ENCODE assay signal across 16 cellular contexts in the genomic region with DNA sequence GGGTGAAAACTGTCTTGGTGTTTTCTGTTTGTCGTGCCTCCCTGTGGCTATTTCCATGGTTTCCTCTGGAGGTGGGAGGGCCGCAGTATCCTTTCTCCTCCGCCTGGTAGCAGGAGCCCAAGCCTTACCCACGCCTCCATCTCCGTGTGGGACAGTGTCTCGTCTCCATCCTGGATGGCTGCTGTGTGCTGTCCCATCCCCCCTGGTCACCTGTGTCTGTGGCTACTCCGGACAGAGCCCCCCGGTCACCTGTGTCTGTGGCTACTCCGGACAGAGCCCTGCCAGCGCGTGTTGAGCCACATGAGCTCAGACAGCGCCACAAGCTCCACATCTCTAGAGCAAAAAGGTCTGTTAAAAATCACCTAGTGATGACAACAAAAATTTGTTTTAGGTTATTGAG.
DNase-seq lines count a peak whose midpoint lies in the region; ATAC-seq and TF ChIP-seq lines count a peak whose summit lies in the region.
"Had no signal": no experiment of that assay in that cellular context is flagged by ENCODE, and none has a peak within 500 bp of the region (broad histone marks: within the 10 kb centered on the region; RNA-seq: fewer than 3 reads in every experiment).

No MANE protein-coding gene starts in this region.

- peaks cover 42% of the 10 kb centered on the region for H3K4me1 ChIP-seq in CD4-positive, CD25-positive, alpha-beta regulatory T cell (ENCODE audit: control insufficient read depth, insufficient read depth, low read length, poor library complexity, severe bottlenecking)
- peaks cover 58% of the 10 kb centered on the region for H3K4me1 ChIP-seq in PC-3 (ENCODE audit: insufficient read depth, low read length)
- H3K4me1 ChIP-seq in osteoblast (ENCODE audit: insufficient read depth, low read length) = peaks cover 52% of the 10 kb centered on the region
- H3K4me1 ChIP-seq in colonic mucosa = no peaks in the 10 kb centered on the region
- H3K4me1 ChIP-seq: pancreas had no signal

- H2AFZ ChIP-seq in PC-3 (ENCODE audit: low read length) = no peak overlapping the region
- H2AFZ ChIP-seq in osteoblast (ENCODE audit: low read length) = no peak overlapping the region

- H3K79me2 ChIP-seq in PC-3 (ENCODE audit: low read length) = peaks cover 32% of the 10 kb centered on the region
- H3K79me2 ChIP-seq in osteoblast (ENCODE audit: insufficient read depth, low read length) = peaks cover 6% of the 10 kb centered on the region

- intact Hi-C loops in PC-3 (cut with micrococcal nuclease) = loop anchor here (2.0 kb wide), 1 partner anchor 39 kb away; no protein-coding TSS in a partner anchor
- intact Hi-C loops in colonic mucosa (cut with DNase I) = no loop called here

- no peak for TF ChIP-seq CTCF in PC-3 (conservative IDR thresholded peaks at IDR 0.05; ENCODE audit: low read depth, low read length)
- TF ChIP-seq CTCF in osteoblast (IDR thresholded peaks at IDR 0.05; ENCODE audit: extremely low read depth, low read depth, low read length) = no peak
- no peak for TF ChIP-seq CTCF in colonic mucosa (IDR thresholded peaks at IDR 0.05)

- no peaks in the 10 kb centered on the region for H3K27me3 ChIP-seq in CD4-positive, CD25-positive, alpha-beta regulatory T cell (ENCODE audit: control insufficient read depth, insufficient read depth, low read length)
- no peaks in the 10 kb centered on the region for H3K27me3 ChIP-seq in PC-3 (ENCODE audit: low read length)
- no peaks in the 10 kb centered on the region for H3K27me3 ChIP-seq in osteoblast (ENCODE audit: insufficient read depth, low read length)
- H3K27me3 ChIP-seq in colonic mucosa = no peaks in the 10 kb centered on the region
- H3K27me3 ChIP-seq: adrenal gland, pancreas had no signal

- no peaks in the 10 kb centered on the region for H4K20me1 ChIP-seq in PC-3 (ENCODE audit: low read length)
- no peaks in the 10 kb centered on the region for H4K20me1 ChIP-seq in osteoblast (ENCODE audit: insufficient read depth, low read length)

- no peak for DNase-seq in CD4-positive, CD25-positive, alpha-beta regulatory T cell
- DNase-seq in PC-3 (no peak), osteoblast (ENCODE audit: insufficient read length, low spot score, missing footprints) (no peak), colonic mucosa (no peak), NCI-H69 (lab: John Stamatoyannopoulos, UW) (no peak), CD1c-positive myeloid dendritic cell (ENCODE audit: extremely low spot score) (no peak)
- DNase-seq: adrenal gland; effector CD8-positive, alpha-beta T cell; KBM-7; NCI-H526 treated with DMSO at 0.1 percent for 48 hours; stimulated activated naive CD4-positive, alpha-beta T cell had no signal

- no peaks in the 10 kb centered on the region for H3K9me3 ChIP-seq in CD4-positive, CD25-positive, alpha-beta regulatory T cell (ENCODE audit: control insufficient read depth in 2 of 2, low read length in 2 of 2)
- H3K9me3 ChIP-seq in PC-3 (ENCODE audit: low read length) (no peaks in the 10 kb centered on the region), osteoblast (ENCODE audit: low read depth, low read length) (no peaks in the 10 kb centered on the region), colonic mucosa (no peaks in the 10 kb centered on the region)
- H3K9me3 ChIP-seq: adrenal gland, pancreas had no signal

- peak overlapping the region in 2 of 3 donors; percentile 62 to 65 for H3K27ac Mint-ChIP-seq in CD4-positive, CD25-positive, alpha-beta regulatory T cell

- H3K36me3 ChIP-seq in CD4-positive, CD25-positive, alpha-beta regulatory T cell (ENCODE audit: control insufficient read depth, insufficient read depth, low read length) = peaks cover 4% of the 10 kb centered on the region
- H3K36me3 ChIP-seq in PC-3 (ENCODE audit: low read depth, low read length) = 0 out of 2 replicates have a peak, but pooled peaks cover 7% of the 10 kb centered on the region
- H3K36me3 ChIP-seq in osteoblast (ENCODE audit: insufficient read depth, low read length) = no peaks in the 10 kb centered on the region
- no peaks in the 10 kb centered on the region for H3K36me3 ChIP-seq in colonic mucosa
- H3K36me3 ChIP-seq: adrenal gland, pancreas had no signal

- H3K9me3 Mint-ChIP-seq in CD4-positive, CD25-positive, alpha-beta regulatory T cell = peaks cover 0 to under 1% (median 0%) of the 10 kb centered on the region in 7 donors

- H3F3A ChIP-seq in PC-3 (ENCODE audit: low read length, unreplicated experiment) = no peaks in the 10 kb centered on the region

- peaks cover 26 to 52% (median 40%) of the 10 kb centered on the region in 4 donors for H3K4me1 Mint-ChIP-seq in CD4-positive, CD25-positive, alpha-beta regulatory T cell

- no peaks in the 10 kb centered on the region for H3K9me2 ChIP-seq in PC-3 (replicated peaks; ENCODE audit: low read length)

- peaks cover 16% of the 10 kb centered on the region for H3K36me3 Mint-ChIP-seq in CD4-positive, CD25-positive, alpha-beta regulatory T cell

- peak overlapping the region; percentile 84 for H3K9ac ChIP-seq in PC-3 (ENCODE audit: low read length)
- no peak overlapping the region for H3K9ac ChIP-seq in colonic mucosa (ENCODE audit: low read depth in 2 of 2, low read length in 2 of 2)

- peak overlapping the region in 2 of 4 donors; percentile 44 to 65 for H3K4me3 Mint-ChIP-seq in CD4-positive, CD25-positive, alpha-beta regulatory T cell

- no peak overlapping the region for H3K4me3 ChIP-seq in CD4-positive, CD25-positive, alpha-beta regulatory T cell (ENCODE audit: low read depth, low read length)
- H3K4me3 ChIP-seq in PC-3 (ENCODE audit: low read length) (no peak overlapping the region), osteoblast (ENCODE audit: insufficient read depth, low read length) (no peak overlapping the region), colonic mucosa (no peak overlapping the region)
- H3K4me3 ChIP-seq: adrenal gland, pancreas had no signal

- no peaks in the 10 kb centered on the region for H3K27me3 Mint-ChIP-seq in CD4-positive, CD25-positive, alpha-beta regulatory T cell

- ATAC-seq in CD4-positive, CD25-positive, alpha-beta regulatory T cell (ENCODE audit: low read depth in 2 of 2) = no peak
- ATAC-seq in PC-3 (no peak), HG02885 (IDR thresholded peaks at IDR 0.05; ENCODE audit: poor library complexity, unreplicated experiment) (no peak)
- ATAC-seq: activated CD4-positive, CD25-positive, alpha-beta regulatory T cell treated with anti-CD3 and anti-CD28 coated beads, Interleukin-2, amount 50 U/mL, for 24 hours; pancreas had no signal

- POLR2A ChIA-PET in PC-3 (lab: Charles Lee; ENCODE audit: unreplicated experiment) = no interaction called here

- no peak overlapping the region for H3K27ac ChIP-seq in CD4-positive, CD25-positive, alpha-beta regulatory T cell (ENCODE audit: insufficient read depth, low read length, poor library complexity, severe bottlenecking)
- peak overlapping the region; percentile 95 for H3K27ac ChIP-seq in PC-3 (ENCODE audit: low read length)
- H3K27ac ChIP-seq in cingulate gyrus (ENCODE audit: low read depth, low read length) = peak overlapping the region; percentile 8
- peak overlapping the region; percentile 34 for H3K27ac ChIP-seq in osteoblast (ENCODE audit: low read depth, low read length)
- no peak overlapping the region for H3K27ac ChIP-seq in colonic mucosa
- H3K27ac ChIP-seq: C4-2B, pancreas had no signal

- H3K4me2 ChIP-seq in PC-3 (ENCODE audit: low read length) (peak overlapping the region; percentile 61), osteoblast (ENCODE audit: insufficient read depth, low read length) (no peak overlapping the region)

- no TSS peak for BruUV-seq in PC-3 (replicated peaks; lab: Mats Ljungman, UMichigan)

- CTCF ChIA-PET in PC-3 (lab: Charles Lee) = no interaction called here

Comparison
In these comparisons a context has a peak if more than half of its experiments do, and no peak if none do; other contexts are left out.
1. H3K27ac ChIP-seq: peak in PC-3 (single experiment), cingulate gyrus (single experiment) and osteoblast (single experiment); none in CD4-positive, CD25-positive, alpha-beta regulatory T cell (single experiment) and colonic mucosa (single experiment).